ENCODE assay signal across 22 cellular contexts in the genomic region with DNA sequence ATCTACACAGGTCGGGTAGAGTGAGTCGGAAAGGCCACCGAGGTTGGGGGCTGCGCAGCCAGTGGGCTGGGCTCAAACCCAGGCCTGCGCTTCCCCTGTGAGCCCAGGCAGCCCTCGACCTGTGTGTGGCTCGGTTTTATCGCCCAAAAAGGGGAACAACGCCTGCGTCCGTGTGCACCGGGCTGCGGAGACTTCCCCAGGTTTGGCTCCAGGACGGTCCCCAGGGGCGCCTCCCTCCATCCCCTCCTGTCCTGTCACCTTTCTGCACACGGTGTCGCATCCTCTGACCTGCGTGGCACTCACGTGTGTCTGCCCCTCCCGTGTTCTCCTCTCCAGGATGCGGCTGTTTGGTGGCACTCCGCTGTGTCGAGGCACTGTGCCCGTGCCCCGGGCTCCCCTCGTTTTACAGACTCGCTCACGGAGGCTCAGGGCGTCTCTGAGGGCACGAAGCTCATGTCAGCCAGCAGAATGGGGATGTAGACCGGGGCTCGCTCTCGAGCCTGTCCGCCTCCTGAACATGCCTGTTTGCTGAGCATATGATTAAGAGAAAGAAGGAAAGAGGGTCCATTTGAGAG. TPM values are rescaled to one million over a fixed set of nuclear protein-coding genes. Genes with fewer than 3 reads are reported as not detected.
"Had no signal": no experiment of that assay in that cellular context is flagged by ENCODE, and none has a peak within 500 bp of the region (broad histone marks: within the 10 kb centered on the region; RNA-seq: fewer than 3 reads in every experiment).

No MANE protein-coding gene starts in this region.

- H3K27ac ChIP-seq: foreskin keratinocyte, hepatocyte, left lung, parathyroid adenoma, right lobe of liver, testis, vagina had no signal

- H3K79me2 ChIP-seq: hepatocyte, parathyroid adenoma had no signal

- H3K4me3 Mint-ChIP-seq: activated CD4-positive, alpha-beta memory T cell treated with anti-CD3 and anti-CD28 coated beads for 36 hours; activated naive CD4-positive, alpha-beta T cell treated with anti-CD3 and anti-CD28 coated beads, Interleukin-2, amount 10 ng/mL, durations not matched to agents 7 days and 5 days; immature natural killer cell; natural killer cell treated with Interleukin-12 subunit alpha and Interleukin-12 subunit beta and Interleukin-15 and Interleukin-18, amount 100 ng/mL, for 72 hours; stimulated activated naive B cell treated with anti-CD40 and anti-IgM and Interleukin-4, amounts not matched to agents 10 μg/mL and 1 μg/mL and 100 μg/mL, for 72 hours; T-helper 1 cell treated with Interleukin-12 subunit alpha and Interleukin-12 subunit beta and Interleukin-4 antibody, amounts not matched to agents 30 μg/mL and 1 μg/mL, for 36 hours; type B pancreatic cell had no signal

- H3K27me3 Mint-ChIP-seq: activated CD4-positive, alpha-beta memory T cell treated with anti-CD3 and anti-CD28 coated beads for 36 hours; type B pancreatic cell had no signal

- H2AFZ ChIP-seq: hepatocyte, parathyroid adenoma had no signal

- H3K9me3 ChIP-seq: left lung, right lobe of liver, testis, vagina had no signal

- H3K4me1 ChIP-seq: foreskin keratinocyte, left lung, parathyroid adenoma, vagina had no signal

- H3K27me3 ChIP-seq: hepatocyte, left lung, right lobe of liver, testis, vagina had no signal

- H3K36me3 ChIP-seq: left lung, right lobe of liver, vagina had no signal

- H3K4me1 Mint-ChIP-seq: activated naive CD4-positive, alpha-beta T cell treated with anti-CD3 and anti-CD28 coated beads, Interleukin-2, amount 10 ng/mL, durations not matched to agents 7 days and 5 days; immature natural killer cell had no signal

- H3K4me2 ChIP-seq: hepatocyte had no signal

- H3K9ac ChIP-seq: parathyroid adenoma had no signal

- H3K36me3 Mint-ChIP-seq: activated CD4-positive, alpha-beta memory T cell treated with anti-CD3 and anti-CD28 coated beads for 36 hours; activated naive CD4-positive, alpha-beta T cell treated with anti-CD3 and anti-CD28 coated beads, Interleukin-2, amount 10 ng/mL, durations not matched to agents 7 days and 5 days; immature natural killer cell; natural killer cell treated with Interleukin-12 subunit alpha and Interleukin-12 subunit beta and Interleukin-15 and Interleukin-18, amount 100 ng/mL, for 72 hours had no signal

- H3K27ac Mint-ChIP-seq: activated CD4-positive, alpha-beta memory T cell treated with anti-CD3 and anti-CD28 coated beads for 36 hours; activated naive CD4-positive, alpha-beta T cell treated with anti-CD3 and anti-CD28 coated beads, Interleukin-2, amount 10 ng/mL, durations not matched to agents 7 days and 5 days; immature natural killer cell; natural killer cell treated with Interleukin-12 subunit alpha and Interleukin-12 subunit beta and Interleukin-15 and Interleukin-18, amount 100 ng/mL, for 72 hours; stimulated activated naive B cell treated with anti-CD40 and anti-IgM and Interleukin-4, amounts not matched to agents 10 μg/mL and 1 μg/mL and 100 μg/mL, for 72 hours; T-helper 1 cell treated with Interleukin-12 subunit alpha and Interleukin-12 subunit beta and Interleukin-4 antibody, amounts not matched to agents 30 μg/mL and 1 μg/mL, for 36 hours; type B pancreatic cell had no signal

- ATAC-seq: left lung, right lobe of liver had no signal

- H3K9me3 Mint-ChIP-seq: activated CD4-positive, alpha-beta memory T cell treated with anti-CD3 and anti-CD28 coated beads for 36 hours; immature natural killer cell; natural killer cell treated with Interleukin-12 subunit alpha and Interleukin-12 subunit beta and Interleukin-15 and Interleukin-18, amount 100 ng/mL, for 72 hours; T-helper 1 cell treated with Interleukin-12 subunit alpha and Interleukin-12 subunit beta and Interleukin-4 antibody, amounts not matched to agents 30 μg/mL and 1 μg/mL, for 36 hours; type B pancreatic cell had no signal

- DNase-seq: activated CD4-positive, alpha-beta memory T cell treated with anti-CD3 and anti-CD28 coated beads for 36 hours; activated CD4-positive, alpha-beta T cell treated with anti-CD3 and anti-CD28 coated beads for 48 hours; activated effector memory CD4-positive, alpha-beta T cell treated with anti-CD3 and anti-CD28 coated beads, Interleukin-2, amount 50 U/mL, for 16 hours; activated naive CD4-positive, alpha-beta T cell treated with anti-CD3 and anti-CD28 coated beads, Interleukin-2, amount 10 ng/mL, durations not matched to agents 7 days and 5 days; amygdala; cerebellar nuclear complex; effector CD4-positive, alpha-beta T cell; foreskin keratinocyte; glutamatergic neuron; immature natural killer cell; right lobe of liver; stimulated activated CD4-positive, alpha-beta T cell treated with anti-CD3 and anti-CD28 coated beads, Interleukin-2, amount 100 ng/mL, for 48 hours; stimulated activated CD8-positive, alpha-beta memory T cell treated with anti-CD3 and anti-CD28 coated beads, Interleukin-4, amount 100 ng/mL, for 48 hours; stimulated activated naive B cell treated with anti-CD40 and anti-IgM and Interleukin-4, amounts not matched to agents 10 μg/mL and 1 μg/mL and 100 μg/mL, for 72 hours; testis had no signal

- H3K4me3 ChIP-seq: hepatocyte, left lung, right lobe of liver, testis, vagina had no signal

RNA-seq across cellular contexts. Expression of a gene that starts 25.9 kb away (rescaled TPM):
- total RNA-seq: foreskin keratinocyte had no signal
